In the genomic region with DNA sequence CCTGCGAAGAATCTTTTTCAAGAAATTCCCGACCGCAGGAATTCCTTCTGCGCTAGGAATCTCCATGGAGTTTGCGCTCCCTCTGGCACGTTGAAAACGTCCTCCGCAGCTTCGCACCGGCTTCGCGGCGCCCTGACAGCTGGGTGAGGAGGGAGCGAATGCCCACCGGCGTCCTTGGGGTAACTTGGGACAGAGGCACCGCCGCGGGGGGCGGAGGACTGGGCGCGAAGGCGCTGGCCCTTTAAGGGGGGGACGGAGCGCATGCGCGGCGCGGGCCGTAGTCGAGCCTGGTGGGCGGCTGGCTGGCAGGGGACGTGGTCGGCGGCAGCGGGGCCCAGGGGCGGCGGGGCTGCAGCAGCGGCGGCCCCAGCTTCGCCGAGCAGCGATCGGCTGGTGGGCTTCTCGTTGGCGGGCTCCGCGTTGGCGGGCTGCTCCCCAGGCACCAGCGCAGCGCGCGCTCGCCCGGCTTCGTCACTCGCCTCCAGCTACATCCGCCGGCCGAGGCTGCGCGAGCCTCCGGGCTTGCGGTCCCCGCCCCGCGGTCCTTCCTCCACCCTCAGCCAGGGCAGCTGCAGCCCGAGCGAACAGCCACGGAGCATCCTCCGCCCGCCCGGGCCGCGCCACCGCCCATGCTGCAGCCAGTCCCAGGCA, we compare ENCODE assay signal across 8 cellular contexts. TPM values are rescaled to one million over a fixed set of nuclear protein-coding genes. Genes with fewer than 3 reads are reported as not detected.
DNase-seq lines count a peak whose midpoint lies in the region; ATAC-seq lines count a peak whose summit lies in the region.

A gene (plus strand): TSS at position 271 of the 651 bp plus-strand sequence. CDS start 1,354 bp downstream, outside the sequence.

- H3K4me1 Mint-ChIP-seq in activated CD4-positive, alpha-beta T cell treated with anti-CD3 and anti-CD28 coated beads, Interleukin-2, amount 10 ng/mL, durations not matched to agents 7 days and 5 days, result peaks cover 17% of the 10 kb centered on the region

- H3K27me3 Mint-ChIP-seq in activated CD4-positive, alpha-beta T cell treated with anti-CD3 and anti-CD28 coated beads, Interleukin-2, amount 10 ng/mL, durations not matched to agents 7 days and 5 days, result peaks cover 57% of the 10 kb centered on the region

- CTCF ChIA-PET in activated CD4-positive, alpha-beta T cell treated with anti-CD3 and anti-CD28 coated beads, Interleukin-2, amount 10 ng/mL, durations not matched to agents 7 days and 5 days (lab: Charles Lee), result interaction anchor here (1.0 kb wide), 1 partner anchor 8 kb away, joined by 3 read pairs; no protein-coding TSS in a partner anchor

- DNase-seq in NCI-H146 treated with DMSO at 0.1 percent for 48 hours (lab: John Stamatoyannopoulos, UW; ENCODE audit: unreplicated experiment) (peak; percentile 8), dermis microvascular lymphatic vessel endothelial cell (ENCODE audit: low read depth in 2 of 2) (peak; percentile 27 to 71), left lobe of liver (ENCODE audit: low spot score) (peak; percentile 52)
- peak; percentile 52 for DNase-seq in activated CD4-positive, alpha-beta T cell treated with anti-CD3 and anti-CD28 coated beads, Interleukin-2, amount 10 ng/mL, durations not matched to agents 7 days and 5 days
- peak; percentile 18 for DNase-seq in stimulated activated CD4-positive, alpha-beta T cell treated with anti-CD3 and anti-CD28 coated beads, Interleukin-2, amount 100 ng/mL, for 4 hours (ENCODE audit: low read depth)

- H3K9me3 Mint-ChIP-seq in activated CD4-positive, alpha-beta T cell treated with anti-CD3 and anti-CD28 coated beads, Interleukin-2, amount 10 ng/mL, durations not matched to agents 7 days and 5 days, result no peaks in the 10 kb centered on the region

- peak within 1 kb of the TSS; percentile 50 for H3K27ac Mint-ChIP-seq in activated CD4-positive, alpha-beta T cell treated with anti-CD3 and anti-CD28 coated beads, Interleukin-2, amount 10 ng/mL, durations not matched to agents 7 days and 5 days

- H3K36me3 Mint-ChIP-seq in activated CD4-positive, alpha-beta T cell treated with anti-CD3 and anti-CD28 coated beads, Interleukin-2, amount 10 ng/mL, durations not matched to agents 7 days and 5 days (ENCODE audit: low read depth), result no peaks in the 10 kb centered on the region

- POLR2A ChIA-PET in activated CD4-positive, alpha-beta T cell treated with anti-CD3 and anti-CD28 coated beads, Interleukin-2, amount 10 ng/mL, durations not matched to agents 7 days and 5 days (lab: Charles Lee), result no interaction called here

- H3K4me3 Mint-ChIP-seq in activated CD4-positive, alpha-beta T cell treated with anti-CD3 and anti-CD28 coated beads, Interleukin-2, amount 10 ng/mL, durations not matched to agents 7 days and 5 days, result peak within 1 kb of the TSS; percentile 74

- ATAC-seq in GM18498 (IDR thresholded peaks at IDR 0.05; ENCODE audit: unreplicated experiment) (peak; percentile 92), HG02610 (IDR thresholded peaks at IDR 0.05; ENCODE audit: unreplicated experiment) (peak; percentile 73), left lobe of liver (peak; percentile 82), GM18870 (IDR thresholded peaks at IDR 0.05; ENCODE audit: unreplicated experiment) (no peak)

RNA-seq across cellular contexts. Expression of the gene that starts here (rescaled TPM):
- 1 to 10 TPM; 2.1 TPM for total RNA-seq in activated CD4-positive, alpha-beta T cell treated with anti-CD3 and anti-CD28 coated beads, Interleukin-2, amount 10 ng/mL, durations not matched to agents 7 days and 5 days
- 6.3 and 9.0 TPM in 2 replicates for total RNA-seq in dermis microvascular lymphatic vessel endothelial cell
- 3.0 TPM for total RNA-seq in left lobe of liver
